In the genomic region with DNA sequence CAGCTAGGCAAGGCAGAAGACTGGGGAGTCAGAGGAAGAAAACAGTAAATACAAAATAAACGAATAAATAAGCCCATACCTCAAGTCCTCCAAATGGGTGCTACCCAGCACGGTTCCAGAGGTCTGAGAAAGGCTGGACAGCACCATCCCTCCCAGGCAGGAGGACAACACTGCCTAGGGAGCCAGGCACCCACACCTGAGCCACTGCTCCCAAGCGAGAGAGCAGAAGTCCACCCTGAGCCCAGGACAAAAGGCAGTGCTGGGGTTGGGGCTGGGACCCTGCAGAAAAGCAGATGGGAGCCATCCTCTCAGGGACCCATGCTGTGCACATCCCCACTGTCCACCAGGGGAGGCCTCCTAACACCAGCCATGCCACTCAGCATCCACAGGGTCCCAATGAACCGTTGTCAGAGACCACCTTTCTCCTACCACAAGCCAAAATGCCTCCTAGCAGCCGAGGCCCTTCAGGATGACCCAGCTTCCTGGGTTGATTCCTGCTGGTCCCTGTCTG, we compare ENCODE assay signal across 22 cellular contexts. TPM values are rescaled to one million over a fixed set of nuclear protein-coding genes. Genes with fewer than 3 reads are reported as not detected.
"Had no signal": no experiment of that assay in that cellular context is flagged by ENCODE, and none has a peak within 500 bp of the region (broad histone marks: within the 10 kb centered on the region; RNA-seq: fewer than 3 reads in every experiment).

No MANE protein-coding gene starts in this region.

- H3K4me3 Mint-ChIP-seq: activated B cell treated with CpG ODN at 0.5 μM for 24 hours; activated CD4-positive, alpha-beta T cell treated with anti-CD3 and anti-CD28 coated beads, Interleukin-2, amount 10 ng/mL, durations not matched to agents 24 days and 14 days; activated CD8-positive, alpha-beta memory T cell treated with anti-CD3 and anti-CD28 coated beads, Interleukin-2, amount 10 ng/mL, durations not matched to agents 7 days and 5 days; activated naive CD4-positive, alpha-beta T cell treated with anti-CD3 and anti-CD28 coated beads, Interleukin-2, amount 50 U/mL, for 24 hours; activated T-cell treated with anti-CD3 and anti-CD28 coated beads, Interleukin-2, amount 50 U/mL, for 24 hours; activated T-helper 1 cell treated with anti-CD3 and anti-CD28 coated beads, Interleukin-12 subunit alpha, Interleukin-12 subunit beta, Interleukin-2, Interleukin-4 antibody, amounts not matched to agents 30 ng/mL and 10 ng/mL and 1 ng/mL, durations not matched to agents 14 hours and 24 hours and 36 hours; T-cell had no signal

- H3K27ac Mint-ChIP-seq: activated B cell treated with CpG ODN at 0.5 μM for 24 hours; activated CD4-positive, alpha-beta T cell treated with anti-CD3 and anti-CD28 coated beads, Interleukin-2, amount 10 ng/mL, durations not matched to agents 24 days and 14 days; activated CD8-positive, alpha-beta memory T cell treated with anti-CD3 and anti-CD28 coated beads, Interleukin-2, amount 10 ng/mL, durations not matched to agents 7 days and 5 days; activated naive CD4-positive, alpha-beta T cell treated with anti-CD3 and anti-CD28 coated beads, Interleukin-2, amount 50 U/mL, for 24 hours; activated T-cell treated with anti-CD3 and anti-CD28 coated beads, Interleukin-2, amount 50 U/mL, for 24 hours; activated T-helper 1 cell treated with anti-CD3 and anti-CD28 coated beads, Interleukin-12 subunit alpha, Interleukin-12 subunit beta, Interleukin-2, Interleukin-4 antibody, amounts not matched to agents 30 ng/mL and 10 ng/mL and 1 ng/mL, durations not matched to agents 14 hours and 24 hours and 36 hours; T-cell had no signal

- H3K4me1 Mint-ChIP-seq: activated B cell treated with CpG ODN at 0.5 μM for 24 hours; activated CD4-positive, alpha-beta T cell treated with anti-CD3 and anti-CD28 coated beads, Interleukin-2, amount 10 ng/mL, durations not matched to agents 24 days and 14 days; activated CD8-positive, alpha-beta memory T cell treated with anti-CD3 and anti-CD28 coated beads, Interleukin-2, amount 10 ng/mL, durations not matched to agents 7 days and 5 days; activated naive CD4-positive, alpha-beta T cell treated with anti-CD3 and anti-CD28 coated beads, Interleukin-2, amount 50 U/mL, for 24 hours; T-cell had no signal

- FAIRE-seq: TTC549 had no signal

- DNase-seq: activated B cell treated with CpG ODN at 0.5 μM for 24 hours; activated CD4-positive, alpha-beta T cell treated with anti-CD3 and anti-CD28 coated beads for 1 hour; activated CD4-positive, alpha-beta T cell treated with anti-CD3 and anti-CD28 coated beads, Interleukin-2, amount 10 ng/mL, durations not matched to agents 24 days and 14 days; activated CD4-positive, alpha-beta T cell treated with anti-CD3 and anti-CD28 coated beads, Interleukin-2, amount 50 U/mL, for 48 hours; activated CD8-positive, alpha-beta memory T cell treated with anti-CD3 and anti-CD28 coated beads, Interleukin-2, amount 10 ng/mL, durations not matched to agents 7 days and 5 days; activated effector memory CD4-positive, alpha-beta T cell treated with Interleukin-2 at 50 U/mL for 16 hours; activated naive CD4-positive, alpha-beta T cell; activated T-cell treated with anti-CD3 and anti-CD28 coated beads, Interleukin-2, amount 50 U/mL, for 24 hours; amygdala; MM.1S; NCI-H1105; NCI-H1436; NCI-H187; NCI-H2081; NCI-H510A treated with DMSO at 0.1 percent for 48 hours; SIG-M5; T-cell; T-helper 2 cell; T1000 had no signal

- H3K27me3 Mint-ChIP-seq: activated B cell treated with CpG ODN at 0.5 μM for 24 hours had no signal

- H3K36me3 Mint-ChIP-seq: activated CD8-positive, alpha-beta memory T cell treated with anti-CD3 and anti-CD28 coated beads, Interleukin-2, amount 10 ng/mL, durations not matched to agents 7 days and 5 days; activated naive CD4-positive, alpha-beta T cell treated with anti-CD3 and anti-CD28 coated beads, Interleukin-2, amount 50 U/mL, for 24 hours; T-cell had no signal

- H3K9me3 Mint-ChIP-seq: activated B cell treated with CpG ODN at 0.5 μM for 24 hours; activated CD4-positive, alpha-beta T cell treated with anti-CD3 and anti-CD28 coated beads, Interleukin-2, amount 10 ng/mL, durations not matched to agents 24 days and 14 days; activated T-cell treated with anti-CD3 and anti-CD28 coated beads, Interleukin-2, amount 50 U/mL, for 24 hours; activated T-helper 1 cell treated with anti-CD3 and anti-CD28 coated beads, Interleukin-12 subunit alpha, Interleukin-12 subunit beta, Interleukin-2, Interleukin-4 antibody, amounts not matched to agents 30 ng/mL and 10 ng/mL and 1 ng/mL, durations not matched to agents 14 hours and 24 hours and 36 hours had no signal

- ATAC-seq: activated CD8-positive, alpha-beta memory T cell treated with anti-CD3 and anti-CD28 coated beads, Interleukin-2, amount 10 ng/mL, durations not matched to agents 7 days and 5 days; T-cell had no signal

RNA-seq across cellular contexts. Expression of gene GFRA1, which starts 16.2 kb away (rescaled TPM):
- total RNA-seq: activated B cell treated with CpG ODN at 0.5 μM for 24 hours; activated CD4-positive, alpha-beta T cell treated with anti-CD3 and anti-CD28 coated beads, Interleukin-2, amount 10 ng/mL, durations not matched to agents 24 days and 14 days; activated CD8-positive, alpha-beta memory T cell treated with anti-CD3 and anti-CD28 coated beads, Interleukin-2, amount 10 ng/mL, durations not matched to agents 7 days and 5 days; activated T-helper 1 cell treated with anti-CD3 and anti-CD28 coated beads, Interleukin-12 subunit alpha, Interleukin-12 subunit beta, Interleukin-2, Interleukin-4 antibody, amounts not matched to agents 30 ng/mL and 10 ng/mL and 1 ng/mL, durations not matched to agents 14 hours and 24 hours and 36 hours had no signal
